In the genomic region with DNA sequence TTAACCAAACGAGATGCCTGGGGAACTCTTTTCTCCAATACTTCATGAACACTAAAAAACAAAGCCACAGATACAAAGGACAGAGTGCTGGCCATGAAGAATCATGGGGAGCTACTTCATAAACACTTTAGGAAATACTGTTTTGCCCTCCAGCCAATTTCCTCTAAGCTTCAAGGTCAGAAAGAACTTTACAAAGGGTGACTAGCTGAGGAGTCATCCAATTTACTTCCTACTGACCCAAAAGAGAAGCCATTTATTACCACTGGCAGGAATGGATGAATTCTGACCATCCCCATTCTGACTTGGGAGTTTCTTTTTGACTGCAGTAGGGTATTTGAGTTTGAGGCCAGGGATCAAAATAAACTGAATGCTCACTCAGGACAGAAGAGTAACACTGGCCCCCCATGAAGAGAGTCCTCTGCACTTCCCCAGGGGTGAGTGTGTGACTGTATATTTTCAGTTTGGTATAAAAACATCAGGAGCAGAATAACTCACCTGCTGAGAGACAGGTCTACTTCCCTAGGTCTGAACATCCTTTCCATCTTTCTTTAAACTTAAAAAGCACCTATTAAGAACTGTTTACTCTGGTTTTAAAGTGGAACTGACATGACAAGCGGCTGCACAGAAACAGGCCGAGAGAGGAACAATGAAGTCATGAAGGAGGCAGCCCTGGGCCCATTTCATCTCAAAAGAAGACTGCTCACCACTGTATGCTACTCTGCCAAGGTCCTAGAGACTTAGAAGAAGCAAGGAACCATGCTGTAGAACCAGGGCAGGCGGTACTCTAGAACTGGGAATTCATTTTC, we compare ENCODE assay signal across 12 cellular contexts.
DNase-seq lines count a peak whose midpoint lies in the region; ATAC-seq, FAIRE-seq and TF ChIP-seq lines count a peak whose summit lies in the region.
"Had no signal": no experiment of that assay in that cellular context is flagged by ENCODE, and none has a peak within 500 bp of the region (broad histone marks: within the 10 kb centered on the region; RNA-seq: fewer than 3 reads in every experiment).

No MANE protein-coding gene starts in this region.

- FAIRE-seq in K562 (lab: Jason Lieb, UNC) = no peak

- H3K9me1 ChIP-seq in K562 (ENCODE audit: control insufficient read depth, insufficient read depth, low read length) = no peaks in the 10 kb centered on the region

- no TSS peak for BruUV-seq in K562 (replicated peaks; lab: Mats Ljungman, UMichigan)

- no peak overlapping the region for H2AFZ ChIP-seq in K562 (ENCODE audit: low read depth, low read length)

- H3K79me2 ChIP-seq in K562 (ENCODE audit: control insufficient read depth, insufficient read depth, low read length) = 0 out of 3 replicates have a peak, but pooled peaks cover 2% of the 10 kb centered on the region

- H3K27ac ChIP-seq in heart right ventricle (peak overlapping the region in 6 of 10 donors; percentile 16 to 76 (median 66)), K562 (ENCODE audit: extremely low read depth, low read depth, low read length) (no peak overlapping the region)
- H3K27ac ChIP-seq: SJCRH30 had no signal

- no peak for TF ChIP-seq EP300 in K562 (IDR thresholded peaks at IDR 0.05; ENCODE audit: low read length)

- no peak overlapping the region for H3K9ac ChIP-seq in K562 (ENCODE audit: insufficient read depth in 1 of 2, low read depth in 2 of 2, low read length in 2 of 2)

- TF ChIP-seq CTCF in heart right ventricle (IDR thresholded peaks at IDR 0.05) (no peak), K562 (IDR thresholded peaks at IDR 0.05 in 2 of 3, conservative IDR thresholded peaks at IDR 0.05 in 1 of 3; ENCODE audit: insufficient read depth in 2 of 3, low read depth in 1 of 3, low read length in 3 of 3) (no peak)

- WGBS in heart right ventricle, 2 donors = 79 to 90% methylated on average over 4 of the region's 4 CpGs
- 58% methylated on average over 4 of the region's 4 CpGs for WGBS in K562 (ENCODE audit: insufficient coverage, low coverage, missing lambda C conversion rate)

- POLR2A ChIA-PET in K562 (lab: Yijun Ruan, JAX) = interaction anchor here (1.1 to 1.4 kb wide), 3 partner anchors 9 to 200 kb away, joined by 3 to 4 read pairs (median 3); no protein-coding TSS in a partner anchor

- ATAC-seq in heart right ventricle = no peak
- peak; percentile 1 for ATAC-seq in HG03521 (IDR thresholded peaks at IDR 0.05; ENCODE audit: unreplicated experiment)
- ATAC-seq in K562 = no peak
- no peak for ATAC-seq in GM18520 (IDR thresholded peaks at IDR 0.05; ENCODE audit: unreplicated experiment)

- in situ Hi-C loops in K562 (cut with MboI) = no loop called here

- H3K4me2 ChIP-seq in K562 (ENCODE audit: insufficient read depth, low read length) = no peak overlapping the region

- 0 out of 2 replicates have a peak, but pooled peaks cover 5% of the 10 kb centered on the region for H4K20me1 ChIP-seq in K562 (replicated peaks; ENCODE audit: control insufficient read depth, insufficient read depth, low read length)

- TF ChIP-seq RAD21 in K562 (CRISPR knock-in tag; conservative IDR thresholded peaks at IDR 0.05 in 1 of 2, IDR thresholded peaks at IDR 0.05 in 1 of 2) = no peak

- no peaks in the 10 kb centered on the region for H3K9me3 ChIP-seq in heart right ventricle
- H3K9me3 ChIP-seq in K562 (replicated peaks; ENCODE audit: control insufficient read depth, insufficient read depth, low read depth, low read length) = no peaks in the 10 kb centered on the region
- H3K9me3 ChIP-seq: SJCRH30 had no signal

- H3K27me3 ChIP-seq in heart right ventricle = no peaks in the 10 kb centered on the region
- no peaks in the 10 kb centered on the region for H3K27me3 ChIP-seq in K562 (ENCODE audit: control insufficient read depth in 2 of 2, insufficient read depth in 2 of 2, low read length in 2 of 2)
- H3K27me3 ChIP-seq: SJCRH30 had no signal

- H3K4me1 ChIP-seq in heart right ventricle = peaks cover 0 to 52% (median 20%) of the 10 kb centered on the region in 9 donors
- H3K4me1 ChIP-seq in K562 (replicated peaks in 1 of 2; ENCODE audit: control insufficient read depth in 2 of 2, insufficient read depth in 2 of 2, low read length in 2 of 2) = no peaks in the 10 kb centered on the region
- H3K4me1 ChIP-seq: SJCRH30 had no signal

- H3K36me3 ChIP-seq in heart right ventricle = no peaks in the 10 kb centered on the region
- H3K36me3 ChIP-seq in K562 (ENCODE audit: control insufficient read depth, insufficient read depth, low read length) = no peaks in the 10 kb centered on the region
- H3K36me3 ChIP-seq: SJCRH30 had no signal

- CTCF ChIA-PET in K562 (lab: Yijun Ruan, JAX; ENCODE audit: low intra/inter-chr PET ratio) = no interaction called here

- intact Hi-C loops in heart right ventricle (cut with DNase I) (no loop called here), cardiac septum (cut with DNase I) (no loop called here), K562 (cut with micrococcal nuclease) (no loop called here), posterior vena cava (cut with DNase I) (no loop called here)

- no peak for TF ChIP-seq POLR2A in K562 (conservative IDR thresholded peaks at IDR 0.05)

- H3K4me3 ChIP-seq in heart right ventricle (no peak overlapping the region), K562 (no peak overlapping the region)
- H3K4me3 ChIP-seq: SJCRH30 had no signal

- DNase-seq in heart right ventricle = no peak
- no peak for DNase-seq in cardiac septum (ENCODE audit: low spot score)
- DNase-seq in K562 (ENCODE audit: extremely low read depth in 1 of 4, low spot score in 3 of 4) = no peak
- peak; percentile 33 for DNase-seq in stromal cell of bone marrow (ENCODE audit: low read depth)
- DNase-seq in NCI-H2107 treated with DMSO at 0.1 percent for 48 hours (lab: John Stamatoyannopoulos, UW; ENCODE audit: unreplicated experiment) = no peak
- DNase-seq in posterior vena cava (ENCODE audit: low spot score) = no peak
- DNase-seq: activated CD8-positive, alpha-beta memory T cell treated with anti-CD3 and anti-CD28 coated beads, Interleukin-2, amount 50 U/mL, for 48 hours; H7; NCI-H2029 treated with DMSO at 0.1 percent for 48 hours; SJCRH30 had no signal

TF ChIP-seq in K562, 482 proteins besides CTCF, POLR2A, EP300 and RAD21:
- TF ChIP-seq ESRRA (IDR thresholded peaks at IDR 0.05; ENCODE audit: borderline replicate concordance, low read depth) (peak; percentile 27; the same call in 1 of the 2 replicates), SRSF9 (IDR thresholded peaks at IDR 0.05; ENCODE audit: borderline replicate concordance, low read depth, low read length) (no peak), YY1 (IDR thresholded peaks at IDR 0.05; ENCODE audit: borderline replicate concordance in 1 of 3, control insufficient read depth in 1 of 3, extremely low read depth in 1 of 3, insufficient read depth in 3 of 3, insufficient read length in 1 of 3, insufficient replicate concordance in 2 of 3, low read depth in 1 of 3, low read length in 2 of 3) (peak in 1 of 3 experiments; percentile 9)
